25 cellular contexts compared by ENCODE assay signal in the genomic region with DNA sequence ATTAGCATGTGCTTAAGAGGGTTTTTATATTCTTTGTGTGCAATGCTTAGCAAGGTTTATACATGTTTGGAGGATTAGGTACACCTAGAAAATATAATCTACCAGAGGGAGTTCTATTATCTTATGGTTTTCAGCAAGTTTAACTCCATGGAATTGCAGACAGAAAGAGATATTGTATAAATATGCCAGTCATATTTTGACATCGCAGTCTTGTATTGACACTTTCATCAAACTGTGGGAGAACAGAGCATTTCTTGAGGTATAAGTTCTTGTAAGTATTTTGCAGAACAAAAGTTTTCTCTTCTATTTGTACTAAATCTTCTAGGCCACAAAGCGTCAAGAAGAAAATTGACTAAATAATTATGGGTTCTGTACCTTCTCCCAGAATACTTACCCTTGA.
"Had no signal": no experiment of that assay in that cellular context is flagged by ENCODE, and none has a peak within 500 bp of the region (broad histone marks: within the 10 kb centered on the region; RNA-seq: fewer than 3 reads in every experiment).

No MANE protein-coding gene starts in this region.

- DNase-seq: Kasumi-1, NCI-H1092, NCI-H1105 treated with DMSO at 0.1 percent for 48 hours, NCI-H1417 treated with DMSO at 0.1 percent for 48 hours, NCI-H146, NCI-H1694 treated with DMSO at 0.1 percent for 48 hours, NCI-H1930, NCI-H2171 treated with DMSO at 0.1 percent for 48 hours, NCI-H226, NCI-H446, NCI-H510A, NCI-H524 treated with DMSO at 0.1 percent for 48 hours, NCI-H69, NCI-H774, RPMI8226, SHP77, SK-N-SH, SW 1271, T-cell had no signal

- H3K27ac ChIP-seq: HL-60, KMS-11 had no signal

- H3K9me2 ChIP-seq: SK-N-SH had no signal

- H3K9me3 ChIP-seq: SK-N-SH had no signal

- FAIRE-seq: HTR-8/SVneo, K562, RCC 7860 had no signal

- H3K27me3 Mint-ChIP-seq: IgD-negative memory B cell had no signal

- H3K4me1 Mint-ChIP-seq: IgD-negative memory B cell, T-cell had no signal

- H3K36me3 Mint-ChIP-seq: IgD-negative memory B cell, T-cell had no signal

- ATAC-seq: K562, T-cell had no signal

- H3K4me2 ChIP-seq: KMS-11, SK-N-SH had no signal

- H3K9ac ChIP-seq: KMS-11, SK-N-SH had no signal

- H3K9me3 Mint-ChIP-seq: IgD-negative memory B cell, T-cell had no signal

- H3K4me3 ChIP-seq: K562 had no signal

- H3K4me3 Mint-ChIP-seq: IgD-negative memory B cell, T-cell had no signal

- H3K27ac Mint-ChIP-seq: IgD-negative memory B cell, T-cell had no signal
